In the genomic region with DNA sequence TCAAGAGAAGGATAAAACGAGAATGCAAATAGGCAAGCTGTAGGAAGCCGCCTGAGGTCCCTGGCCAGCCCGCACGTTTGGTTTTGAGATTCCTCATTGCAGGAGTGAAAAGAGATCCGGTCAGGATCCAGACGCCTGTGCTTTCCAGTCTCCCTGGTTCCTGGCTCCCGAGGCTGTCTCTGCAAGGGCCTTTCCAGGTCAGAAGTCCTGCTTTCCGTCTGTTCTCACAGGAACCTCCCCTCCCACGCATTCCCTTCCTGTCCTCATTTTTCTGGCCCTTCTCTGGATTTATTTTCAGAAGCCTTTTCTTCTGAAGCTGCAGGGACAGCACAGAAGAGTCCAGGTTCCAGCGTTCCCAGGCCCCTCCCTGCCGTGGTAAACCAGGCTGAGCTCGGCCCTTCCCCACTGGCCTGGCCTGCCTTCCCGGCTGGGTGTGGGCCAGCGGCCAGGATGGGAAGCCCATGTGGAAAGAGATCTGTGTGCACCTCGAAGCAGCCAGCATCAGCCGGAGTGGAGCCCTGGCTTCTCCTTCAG, we compare ENCODE assay signal across 9 cellular contexts. TPM values are rescaled to one million over a fixed set of nuclear protein-coding genes. Genes with fewer than 3 reads are reported as not detected.
DNase-seq lines count a peak whose midpoint lies in the region; TF ChIP-seq lines count a peak whose summit lies in the region.
"Had no signal": no experiment of that assay in that cellular context is flagged by ENCODE, and none has a peak within 500 bp of the region (broad histone marks: within the 10 kb centered on the region; RNA-seq: fewer than 3 reads in every experiment).

No MANE protein-coding gene starts in this region.

- peak overlapping the region; percentile 45 for H3K27ac ChIP-seq in brain microvascular endothelial cell
- peak overlapping the region; percentile 28 for H3K27ac ChIP-seq in hepatocyte

- H3K4me2 ChIP-seq in hepatocyte = peak overlapping the region; percentile 55

- H4K20me1 ChIP-seq in hepatocyte (ENCODE audit: insufficient read depth, poor library complexity, severe bottlenecking) = no peaks in the 10 kb centered on the region

- no peaks in the 10 kb centered on the region for H3K79me2 ChIP-seq in hepatocyte

- WGBS in hepatocyte (ENCODE audit: low lambda C conversion rate, missing lambda C conversion rate) = 60% methylated on average over 16 of the region's 16 CpGs

- H3K27me3 ChIP-seq in brain microvascular endothelial cell (replicated peaks) = no peaks in the 10 kb centered on the region
- no peaks in the 10 kb centered on the region for H3K27me3 ChIP-seq in hepatocyte

- H3K4me1 ChIP-seq in hepatocyte (ENCODE audit: insufficient read depth) = peaks cover 13% of the 10 kb centered on the region

- no peak for TF ChIP-seq CTCF in AG10803 (conservative IDR thresholded peaks at IDR 0.05; ENCODE audit: low read length)
- TF ChIP-seq CTCF in brain microvascular endothelial cell (IDR thresholded peaks at IDR 0.05; ENCODE audit: low read depth, low read length, missing control alignments) = no peak
- TF ChIP-seq CTCF in hepatocyte (IDR thresholded peaks at IDR 0.05; ENCODE audit: poor library complexity) = no peak

- DNase-seq in AG10803 (ENCODE audit: low read depth) (peak; percentile 68), brain microvascular endothelial cell (peak; percentile 65), hepatocyte (ENCODE audit: low spot score) (peak; percentile 38), posterior vena cava (ENCODE audit: low spot score) (peak; percentile 94), DMS79 (lab: John Stamatoyannopoulos, UW) (no peak), SHP77 treated with DMSO at 0.1 percent for 48 hours (lab: John Stamatoyannopoulos, UW) (no peak)
- DNase-seq in stimulated activated CD4-positive, alpha-beta T cell treated with anti-CD3 and anti-CD28 coated beads, Interleukin-1b, Interleukin-23, amount 100 ng/mL, for 48 hours = no peak
- no peak for DNase-seq in stimulated activated CD4-positive, alpha-beta T cell treated with anti-CD3 and anti-CD28 coated beads, Interleukin-4, amount 100 ng/mL, for 24 hours
- DNase-seq: stimulated activated CD4-positive, alpha-beta T cell treated with anti-CD3 and anti-CD28 coated beads, Interleukin-4, amount 100 ng/mL, for 4 hours had no signal

- in situ Hi-C loops in brain microvascular endothelial cell (cut with HindIII; ENCODE audit: low pct_ligation_motif_present, low sequenced_read_pairs) = no loop called here

- intact Hi-C loops in posterior vena cava (cut with DNase I) = no loop called here

- no peaks in the 10 kb centered on the region for H3K36me3 ChIP-seq in brain microvascular endothelial cell (replicated peaks)
- H3K36me3 ChIP-seq in hepatocyte (replicated peaks; ENCODE audit: insufficient read depth, low read depth) = no peaks in the 10 kb centered on the region

- no peak overlapping the region for H2AFZ ChIP-seq in hepatocyte

- H3K4me3 ChIP-seq in AG10803 (ENCODE audit: low read length) = no peak overlapping the region
- H3K4me3 ChIP-seq in brain microvascular endothelial cell (ENCODE audit: low read depth, low read length) = no peak overlapping the region
- no peak overlapping the region for H3K4me3 ChIP-seq in hepatocyte

- H3K9me3 ChIP-seq in hepatocyte (ENCODE audit: low read depth) = no peaks in the 10 kb centered on the region

- H3K9me2 ChIP-seq in hepatocyte (replicated peaks; ENCODE audit: insufficient read depth) = no peaks in the 10 kb centered on the region

RNA-seq across cellular contexts. Expression of gene TMEM242, which starts 54.0 kb away (rescaled TPM):
- 8.7 and 9.0 TPM in 2 replicates for total RNA-seq in hepatocyte
- 13.7 TPM in 2 replicates for polyA plus RNA-seq in hepatocyte
- total RNA-seq in posterior vena cava = 10 to 100 TPM; 11.8 to 12.6 TPM

Comparison
In these comparisons a context has a peak if more than half of its experiments do, and no peak if none do; other contexts are left out.
1. DNase-seq: peak in AG10803 (single experiment), brain microvascular endothelial cell (single experiment), hepatocyte (single experiment) and posterior vena cava (single experiment); none in DMS79 (single experiment), stimulated activated CD4-positive, alpha-beta T cell treated with anti-CD3 and anti-CD28 coated beads, Interleukin-1b, Interleukin-23, amount 100 ng/mL, for 48 hours (single experiment), stimulated activated CD4-positive, alpha-beta T cell treated with anti-CD3 and anti-CD28 coated beads, Interleukin-4, amount 100 ng/mL, for 24 hours (single experiment) and SHP77 treated with DMSO at 0.1 percent for 48 hours (single experiment).